ENCODE assay signal across 8 cellular contexts in the genomic region with DNA sequence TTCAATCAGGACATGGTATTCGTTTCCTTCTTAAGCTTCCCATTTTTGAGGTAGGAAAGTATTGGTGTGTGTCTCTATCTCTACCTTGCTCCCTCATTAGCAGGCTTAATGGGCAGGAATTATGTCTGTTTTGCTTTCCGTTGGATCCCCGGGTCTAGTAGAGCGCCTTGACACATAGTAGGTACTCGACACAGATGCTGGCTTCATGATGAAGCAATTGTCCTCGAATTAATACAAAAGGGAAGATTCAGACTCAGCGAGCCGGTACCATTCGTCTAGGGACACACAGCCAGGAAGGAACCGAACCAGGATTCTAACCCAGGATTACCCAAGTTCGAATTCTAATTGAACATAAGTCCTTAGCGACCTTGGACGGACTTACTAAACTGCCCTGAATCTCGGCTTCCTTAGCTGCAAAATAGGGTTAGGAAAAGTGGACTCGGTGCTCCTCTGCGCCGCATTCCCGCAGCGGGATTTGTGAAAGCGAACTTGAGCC. TPM values are rescaled to one million over a fixed set of nuclear protein-coding genes. Genes with fewer than 3 reads are reported as not detected.
DNase-seq lines count a peak whose midpoint lies in the region; ATAC-seq, FAIRE-seq and TF ChIP-seq lines count a peak whose summit lies in the region.

No MANE protein-coding gene starts in this region.

- POLR2A ChIA-PET in activated CD4-positive, alpha-beta T cell treated with anti-CD3 and anti-CD28 coated beads for 36 hours (lab: Charles Lee) = interaction anchor here (0.6 to 1.7 kb wide), 8 partner anchors 11 to 803 kb away, joined by 3 to 7 read pairs (median 4); no protein-coding TSS in a partner anchor

- H3K4me3 Mint-ChIP-seq in activated CD4-positive, alpha-beta T cell treated with anti-CD3 and anti-CD28 coated beads for 36 hours = peak overlapping the region; percentile 100
- H3K4me3 Mint-ChIP-seq in progenitor cell of endocrine pancreas (ENCODE audit: low read depth) = peak overlapping the region; percentile 100

- DNase-seq in activated CD4-positive, alpha-beta T cell treated with anti-CD3 and anti-CD28 coated beads for 36 hours = no peak
- no peak for DNase-seq in activated CD4-positive, alpha-beta T cell treated with anti-CD3 and anti-CD28 coated beads for 48 hours
- DNase-seq in RKO (ENCODE audit: low spot score) (peak; percentile 64), esophagus muscularis mucosa (ENCODE audit: extremely low spot score) (no peak), progenitor cell of endocrine pancreas (ENCODE audit: low spot score, unreplicated experiment) (no peak), RPMI8226 (no peak), GM12891 (ENCODE audit: insufficient read length, low spot score) (no peak)
- no peak for DNase-seq in stimulated activated CD4-positive, alpha-beta T cell treated with anti-CD3 and anti-CD28 coated beads, Interleukin-2, amount 100 ng/mL, for 24 hours

- H3K9me3 Mint-ChIP-seq in activated CD4-positive, alpha-beta T cell treated with anti-CD3 and anti-CD28 coated beads for 36 hours (ENCODE audit: low read depth) = no peaks in the 10 kb centered on the region
- no peaks in the 10 kb centered on the region for H3K9me3 Mint-ChIP-seq in progenitor cell of endocrine pancreas (ENCODE audit: low read depth)

- peaks cover 48% of the 10 kb centered on the region for H3K4me1 Mint-ChIP-seq in activated CD4-positive, alpha-beta T cell treated with anti-CD3 and anti-CD28 coated beads for 36 hours
- peaks cover 23% of the 10 kb centered on the region for H3K4me1 Mint-ChIP-seq in progenitor cell of endocrine pancreas (ENCODE audit: low read depth)

- peaks cover 63 to 80% (median 78%) of the 10 kb centered on the region in 4 donors for H3K4me1 ChIP-seq in esophagus muscularis mucosa

- ATAC-seq in activated CD4-positive, alpha-beta T cell treated with anti-CD3 and anti-CD28 coated beads for 36 hours = no peak

- intact Hi-C loops in activated CD4-positive, alpha-beta T cell treated with anti-CD3 and anti-CD28 coated beads for 36 hours (cut with DNase I, micrococcal nuclease) = loop anchor here (1.0 to 10.0 kb wide), 23 partner anchors 47 to 1470 kb away; partner anchors contain the start of genes CORO1C (in 2 of the 2), FICD (in 2 of the 2), MMAB (in 2 of the 2) and MVK (in 2 of the 2)
- intact Hi-C loops in esophagus muscularis mucosa (cut with DNase I) = loop anchor here (5.0 kb wide), 1 partner anchor 290 kb away; no protein-coding TSS in a partner anchor

- WGBS in esophagus muscularis mucosa = under 1% methylated on average over 20 of the region's 20 CpGs

- H3K9me3 ChIP-seq in esophagus muscularis mucosa = no peaks in the 10 kb centered on the region

- no peaks in the 10 kb centered on the region for H3K27me3 Mint-ChIP-seq in activated CD4-positive, alpha-beta T cell treated with anti-CD3 and anti-CD28 coated beads for 36 hours
- H3K27me3 Mint-ChIP-seq in progenitor cell of endocrine pancreas = no peaks in the 10 kb centered on the region

- TF ChIP-seq EP300 in esophagus muscularis mucosa (IDR thresholded peaks at IDR 0.05) = no peak

- H3K36me3 ChIP-seq in esophagus muscularis mucosa = peaks cover 26 to 42% (median 34%) of the 10 kb centered on the region in 4 donors

- H3K36me3 Mint-ChIP-seq in activated CD4-positive, alpha-beta T cell treated with anti-CD3 and anti-CD28 coated beads for 36 hours (ENCODE audit: low read depth) = peaks cover 44% of the 10 kb centered on the region
- peaks cover 2% of the 10 kb centered on the region for H3K36me3 Mint-ChIP-seq in progenitor cell of endocrine pancreas (ENCODE audit: insufficient read depth)

- TF ChIP-seq CTCF in esophagus muscularis mucosa (IDR thresholded peaks at IDR 0.05) (no peak), progenitor cell of endocrine pancreas (IDR thresholded peaks at IDR 0.05; ENCODE audit: unreplicated experiment) (no peak)

- peak overlapping the region; percentile 100 for H3K27ac Mint-ChIP-seq in activated CD4-positive, alpha-beta T cell treated with anti-CD3 and anti-CD28 coated beads for 36 hours
- H3K27ac Mint-ChIP-seq in progenitor cell of endocrine pancreas = peak overlapping the region; percentile 100

- no peaks in the 10 kb centered on the region for H3K27me3 ChIP-seq in esophagus muscularis mucosa

- no peak for TF ChIP-seq POLR2A in esophagus muscularis mucosa (IDR thresholded peaks at IDR 0.05; ENCODE audit: low read depth)
- TF ChIP-seq POLR2A in GM12891 (IDR thresholded peaks at IDR 0.05; ENCODE audit: low read depth, low read length) = no peak

- no peak for FAIRE-seq in GM12891 (lab: Jason Lieb, UNC)

- peak overlapping the region; percentile 93 to 95 (median 95) for H3K27ac ChIP-seq in esophagus muscularis mucosa (replicated peaks in 1 of 4)

- CTCF ChIA-PET in activated CD4-positive, alpha-beta T cell treated with anti-CD3 and anti-CD28 coated beads for 36 hours (lab: Charles Lee) = interaction anchor here (0.6 to 12.8 kb wide), 10 partner anchors 9 to 915 kb away, joined by 3 to 270 read pairs (median 5); partner anchors contain the start of genes KCTD10, SELPLG and UBE3B

- peak overlapping the region; percentile 82 to 93 (median 84) for H3K4me3 ChIP-seq in esophagus muscularis mucosa

TF ChIP-seq in GM12891, 5 proteins besides CTCF, POLR2A, EP300 and RAD21:
- TF ChIP-seq POU2F2 (IDR thresholded peaks at IDR 0.05; ENCODE audit: low read depth, low read length) = no peak
- TF ChIP-seq TAF1 (IDR thresholded peaks at IDR 0.05; ENCODE audit: low read depth, low read length) = no peak
- TF ChIP-seq POLR2AphosphoS5 (IDR thresholded peaks at IDR 0.05; ENCODE audit: low read depth, low read length) = no peak
- TF ChIP-seq SPI1 (IDR thresholded peaks at IDR 0.05; ENCODE audit: low read depth, low read length) = no peak
- TF ChIP-seq PAX5 (IDR thresholded peaks at IDR 0.05; ENCODE audit: insufficient read depth, low read length, severe bottlenecking) = no peak

RNA-seq across cellular contexts. Expression of gene ISCU, which starts 0.5 kb away (rescaled TPM):
- 10 to 100 TPM; 67.3 to 83.8 TPM for total RNA-seq in activated CD4-positive, alpha-beta T cell treated with anti-CD3 and anti-CD28 coated beads for 36 hours
- total RNA-seq in esophagus muscularis mucosa (100 to 1,000 TPM; 207 to 257 (median 242) TPM), progenitor cell of endocrine pancreas (57.4 and 69.7 TPM in 2 replicates)
- polyA plus RNA-seq in GM12891 (2012; ENCODE audit: low read depth, missing spikeins) = 134 TPM

RNA-seq across cellular contexts. Expression of gene SART3, which starts 0.9 kb away (rescaled TPM):
- 10 to 100 TPM; 69.3 to 87.1 TPM for total RNA-seq in activated CD4-positive, alpha-beta T cell treated with anti-CD3 and anti-CD28 coated beads for 36 hours
- 10 to 100 TPM; 31.6 to 48.0 (median 40.1) TPM for total RNA-seq in esophagus muscularis mucosa
- total RNA-seq in progenitor cell of endocrine pancreas = 74.5 and 87.6 TPM in 2 replicates
- 31.7 TPM for polyA plus RNA-seq in GM12891 (2012; ENCODE audit: low read depth, missing spikeins)

RNA-seq across cellular contexts. Expression of gene TMEM119, which starts 36.0 kb away (rescaled TPM):
- under 1 TPM; 0.21 to 0.28 TPM for total RNA-seq in activated CD4-positive, alpha-beta T cell treated with anti-CD3 and anti-CD28 coated beads for 36 hours
- total RNA-seq in esophagus muscularis mucosa = 10 to 100 TPM in 1 of 4 donors, 1 to 10 TPM in 3; 3.6 to 12.2 (median 7.1) TPM
- total RNA-seq in progenitor cell of endocrine pancreas = 0.24 TPM in 1 of 2 replicates, not detected in the other
- polyA plus RNA-seq in GM12891 (2012; ENCODE audit: low read depth, missing spikeins) = 0.10 TPM

RNA-seq across cellular contexts. Expression of gene FICD, which starts 46.8 kb away (rescaled TPM):
- 1 to 10 TPM; 3.5 to 4.5 TPM for total RNA-seq in activated CD4-positive, alpha-beta T cell treated with anti-CD3 and anti-CD28 coated beads for 36 hours
- total RNA-seq in esophagus muscularis mucosa (1 to 10 TPM; 5.6 to 7.2 (median 6.5) TPM), progenitor cell of endocrine pancreas (3.6 and 3.7 TPM in 2 replicates)
- 2.8 TPM for polyA plus RNA-seq in GM12891 (2012; ENCODE audit: low read depth, missing spikeins)
